Comparison of ENCODE assay signal across 8 cellular contexts in genomic region chr19:7871530-7872305, GRCh38. TPM values are rescaled to one million over a fixed set of nuclear protein-coding genes. Genes with fewer than 3 reads are reported as not detected.
DNase-seq lines count a peak whose midpoint lies in the region; ATAC-seq and TF ChIP-seq lines count a peak whose summit lies in the region.

No MANE protein-coding gene starts in this region.

- H3K27ac ChIP-seq in mammary epithelial cell (ENCODE audit: insufficient read depth, low read depth, low read length) = peak overlapping the region; percentile 30
- no peak overlapping the region for H3K27ac ChIP-seq in vagina

- no peak for TF ChIP-seq POLR2A in vagina (IDR thresholded peaks at IDR 0.05)

- H3K36me3 ChIP-seq in mammary epithelial cell (ENCODE audit: insufficient read depth, low read length) = no peaks in the 10 kb centered on the region
- H3K36me3 ChIP-seq in vagina = no peaks in the 10 kb centered on the region

- ATAC-seq in WTC11 (peak; percentile 12), HG02763 (IDR thresholded peaks at IDR 0.05; ENCODE audit: unreplicated experiment) (no peak)

- in situ Hi-C loops in mammary epithelial cell (cut with MboI; ENCODE audit: low sequenced_read_pairs in 2 of 2) = no loop called here

- H3K79me2 ChIP-seq in mammary epithelial cell (ENCODE audit: insufficient read depth, low read length) = no peaks in the 10 kb centered on the region

- dilution Hi-C loops in mammary epithelial cell (cut with HindIII; ENCODE audit: low sequenced_read_pairs) = no loop called here

- peaks cover 19% of the 10 kb centered on the region for H3K4me1 Mint-ChIP-seq in WTC11

- no peaks in the 10 kb centered on the region for H3K36me3 Mint-ChIP-seq in WTC11

- no peaks in the 10 kb centered on the region for H3K9me3 Mint-ChIP-seq in WTC11

- peaks cover 2% of the 10 kb centered on the region for H4K20me1 ChIP-seq in mammary epithelial cell (ENCODE audit: insufficient read depth, low read length)

- H3K9ac ChIP-seq in mammary epithelial cell (ENCODE audit: insufficient read depth, low read length) = no peak overlapping the region

- H3K4me3 ChIP-seq in GM12865 (ENCODE audit: low read depth, low read length) = no peak overlapping the region
- peak overlapping the region in 2 of 3 experiments; percentile 38 to 39 for H3K4me3 ChIP-seq in mammary epithelial cell (replicated peaks in 1 of 3; ENCODE audit: insufficient read depth in 1 of 3, low read depth in 2 of 3, low read length in 3 of 3)
- peak overlapping the region in 1 of 2 donors; percentile 19 for H3K4me3 ChIP-seq in vagina

- CTCF ChIA-PET in WTC11 (lab: Charles Lee) (interaction anchor here (0.7 to 3.8 kb wide), 6 partner anchors 10 to 130 kb away, joined by 3 to 21 read pairs (median 4); partner anchors contain the start of genes MAP2K7 and SNAPC2), mammary epithelial cell (lab: Charles Lee; ENCODE audit: low non-redundant PET) (no interaction called here)

- H3K9me3 ChIP-seq in mammary epithelial cell (replicated peaks; ENCODE audit: insufficient read depth, low read length) = no peaks in the 10 kb centered on the region
- no peaks in the 10 kb centered on the region for H3K9me3 ChIP-seq in vagina

- POLR2A ChIA-PET in WTC11 (lab: Charles Lee) = interaction anchor here (1.0 kb wide), 1 partner anchor 10 kb away, joined by 7 read pairs; no protein-coding TSS in a partner anchor

- peak overlapping the region; percentile 98 for H3K27ac Mint-ChIP-seq in WTC11

- DNase-seq in GM12865 (ENCODE audit: low read depth) = peak; percentile 91
- DNase-seq in NCI-H2171 (lab: John Stamatoyannopoulos, UW) = peak; percentile 54
- DNase-seq in WTC11 (ENCODE audit: low spot score) = peak; percentile 100
- DNase-seq in mammary epithelial cell = peak; percentile 88
- peak; percentile 92 for DNase-seq in iris pigment epithelial cell (ENCODE audit: low read depth)
- DNase-seq in stimulated activated CD4-positive, alpha-beta T cell treated with anti-CD3 and anti-CD28 coated beads, Interleukin-12 subunit alpha, Interleukin-12 subunit beta, amount 100 ng/mL, for 48 hours (ENCODE audit: low read depth in 2 of 3, low spot score in 1 of 3) = peak; percentile 83 to 89 (median 85)
- no peak for DNase-seq in vagina (ENCODE audit: extremely low spot score in 2 of 2)

- peak overlapping the region; percentile 75 for H3K4me2 ChIP-seq in mammary epithelial cell (ENCODE audit: insufficient read depth, low read depth, low read length)

- H3K4me1 ChIP-seq in mammary epithelial cell (ENCODE audit: insufficient read depth, low read length) = peaks cover 36% of the 10 kb centered on the region
- H3K4me1 ChIP-seq in vagina = peaks cover 60% of the 10 kb centered on the region

- no peak for TF ChIP-seq CTCF in GM12865 (IDR thresholded peaks at IDR 0.05; ENCODE audit: insufficient read depth, low read depth, low read length, missing control alignments)
- no peak for TF ChIP-seq CTCF in WTC11 (IDR thresholded peaks at IDR 0.05)
- TF ChIP-seq CTCF in mammary epithelial cell (conservative IDR thresholded peaks at IDR 0.05 in 1 of 2, IDR thresholded peaks at IDR 0.05 in 1 of 2; ENCODE audit: extremely low read depth in 1 of 2, insufficient read depth in 1 of 2, low read depth in 1 of 2, low read length in 2 of 2) = no peak
- TF ChIP-seq CTCF in vagina (IDR thresholded peaks at IDR 0.05) = no peak

- peak overlapping the region; percentile 93 for H2AFZ ChIP-seq in mammary epithelial cell (ENCODE audit: low read depth, low read length)

- WGBS in mammary epithelial cell (ENCODE audit: low coverage, missing lambda C conversion rate) = 0% methylated on average over 1 of the region's 30 CpGs

- H3K27me3 ChIP-seq in mammary epithelial cell (ENCODE audit: insufficient read depth, low read length) = peaks cover 17% of the 10 kb centered on the region
- H3K27me3 ChIP-seq in vagina = no peaks in the 10 kb centered on the region

- no TSS peak for BruUV-seq in mammary epithelial cell (replicated peaks; lab: Mats Ljungman, UMichigan)

- peaks cover 52% of the 10 kb centered on the region for H3K27me3 Mint-ChIP-seq in WTC11 (ENCODE audit: low read depth)

- peak overlapping the region; percentile 62 for H3K4me3 Mint-ChIP-seq in WTC11

- intact Hi-C loops in mammary epithelial cell (cut with micrococcal nuclease) = loop anchor here (1.0 kb wide), 1 partner anchor 49 kb away; the partner anchor contains the start of gene SNAPC2
- intact Hi-C loops in vagina (cut with DNase I) = no loop called here

TF ChIP-seq in WTC11, 78 proteins besides CTCF, POLR2A, EP300 and RAD21:
- TF ChIP-seq JAZF1 (CRISPR knock-in tag; IDR thresholded peaks at IDR 0.05) (no peak), ZNF138 (CRISPR knock-in tag; conservative IDR thresholded peaks at IDR 0.05) (no peak), CREM (CRISPR knock-in tag; IDR thresholded peaks at IDR 0.05) (no peak), ATF3 (CRISPR knock-in tag; conservative IDR thresholded peaks at IDR 0.05) (no peak), ETV6 (CRISPR knock-in tag; IDR thresholded peaks at IDR 0.05) (no peak), USF1 (CRISPR knock-in tag; IDR thresholded peaks at IDR 0.05) (no peak), SP1 (CRISPR knock-in tag; conservative IDR thresholded peaks at IDR 0.05) (peak; percentile 91), TEAD1 (CRISPR knock-in tag; IDR thresholded peaks at IDR 0.05) (no peak), FOXP1 (CRISPR knock-in tag; IDR thresholded peaks at IDR 0.05; ENCODE audit: borderline replicate concordance) (peak; percentile 48; the same call in 1 of the 2 replicates)
TF ChIP-seq in WTC11: peak in this region for 2.

RNA-seq across cellular contexts. Expression of gene PRR36, which starts 2.5 kb away (rescaled TPM):
- total RNA-seq in WTC11 (2021) = 21.9 to 34.3 TPM (median 31.0 TPM) in 3 replicates
- total RNA-seq in mammary epithelial cell = under 1 TPM; under 0.01 to 0.12 TPM
- polyA plus RNA-seq in mammary epithelial cell = 0.01 TPM
- polyA minus RNA-seq in mammary epithelial cell = not detected
- not detected for total RNA-seq in vagina

RNA-seq across cellular contexts. Expression of gene LRRC8E, which starts 16.6 kb away (rescaled TPM):
- total RNA-seq in WTC11 (2021) = 3.0 to 3.6 TPM (median 3.1 TPM) in 3 replicates
- total RNA-seq in mammary epithelial cell = 10 to 100 TPM in 1 of 2 donors, 1 to 10 TPM in 1; 8.5 to 14.2 TPM
- 6.5 TPM for polyA plus RNA-seq in mammary epithelial cell
- polyA minus RNA-seq in mammary epithelial cell = 11.8 TPM
- total RNA-seq in vagina = 6.6 TPM

RNA-seq across cellular contexts. Expression of gene MAP2K7, which starts 32.0 kb away (rescaled TPM):
- 39.4 to 46.9 TPM (median 46.3 TPM) in 3 replicates for total RNA-seq in WTC11 (2021)
- total RNA-seq in mammary epithelial cell = 10 to 100 TPM; 11.3 to 33.3 TPM
- 10.7 TPM for polyA plus RNA-seq in mammary epithelial cell
- polyA minus RNA-seq in mammary epithelial cell = 4.9 TPM
- 26.8 TPM for total RNA-seq in vagina

RNA-seq across cellular contexts. Expression of gene EVI5L, which starts 41.7 kb away (rescaled TPM):
- total RNA-seq in WTC11 (2021) (10.5 to 13.7 TPM (median 13.6 TPM) in 3 replicates), mammary epithelial cell (10 to 100 TPM; 15.2 to 17.5 TPM), vagina (17.2 TPM)
- 6.8 TPM for polyA plus RNA-seq in mammary epithelial cell
- polyA minus RNA-seq in mammary epithelial cell = 26.1 TPM

RNA-seq across cellular contexts. Expression of gene TGFBR3L, which starts 42.9 kb away (rescaled TPM):
- total RNA-seq in WTC11 (2021) (4.1 to 7.4 TPM (median 6.5 TPM) in 3 replicates), mammary epithelial cell (1 to 10 TPM; 1.2 to 1.4 TPM), vagina (1.5 TPM)
- 0.23 TPM for polyA plus RNA-seq in mammary epithelial cell
- not detected for polyA minus RNA-seq in mammary epithelial cell

Comparison
In these comparisons a context has a peak if more than half of its experiments do, and no peak if none do; other contexts are left out.
1. DNase-seq: peak in GM12865 (single experiment), NCI-H2171 (single experiment), WTC11 (single experiment), mammary epithelial cell (single experiment), iris pigment epithelial cell (single experiment) and stimulated activated CD4-positive, alpha-beta T cell treated with anti-CD3 and anti-CD28 coated beads, Interleukin-12 subunit alpha, Interleukin-12 subunit beta, amount 100 ng/mL, for 48 hours (3 of 3); none in vagina (0 of 2).
2. RNA of gene PRR36, which starts 2.5 kb away (total RNA-seq): 21.9 to 34.3 TPM in WTC11; under 0.01 to 0.12 TPM in mammary epithelial cell and not detected in vagina (single experiment); every median in the first group is over 10 times any median in the second.